Comparison of ENCODE assay signal across 25 cellular contexts in the genomic region with DNA sequence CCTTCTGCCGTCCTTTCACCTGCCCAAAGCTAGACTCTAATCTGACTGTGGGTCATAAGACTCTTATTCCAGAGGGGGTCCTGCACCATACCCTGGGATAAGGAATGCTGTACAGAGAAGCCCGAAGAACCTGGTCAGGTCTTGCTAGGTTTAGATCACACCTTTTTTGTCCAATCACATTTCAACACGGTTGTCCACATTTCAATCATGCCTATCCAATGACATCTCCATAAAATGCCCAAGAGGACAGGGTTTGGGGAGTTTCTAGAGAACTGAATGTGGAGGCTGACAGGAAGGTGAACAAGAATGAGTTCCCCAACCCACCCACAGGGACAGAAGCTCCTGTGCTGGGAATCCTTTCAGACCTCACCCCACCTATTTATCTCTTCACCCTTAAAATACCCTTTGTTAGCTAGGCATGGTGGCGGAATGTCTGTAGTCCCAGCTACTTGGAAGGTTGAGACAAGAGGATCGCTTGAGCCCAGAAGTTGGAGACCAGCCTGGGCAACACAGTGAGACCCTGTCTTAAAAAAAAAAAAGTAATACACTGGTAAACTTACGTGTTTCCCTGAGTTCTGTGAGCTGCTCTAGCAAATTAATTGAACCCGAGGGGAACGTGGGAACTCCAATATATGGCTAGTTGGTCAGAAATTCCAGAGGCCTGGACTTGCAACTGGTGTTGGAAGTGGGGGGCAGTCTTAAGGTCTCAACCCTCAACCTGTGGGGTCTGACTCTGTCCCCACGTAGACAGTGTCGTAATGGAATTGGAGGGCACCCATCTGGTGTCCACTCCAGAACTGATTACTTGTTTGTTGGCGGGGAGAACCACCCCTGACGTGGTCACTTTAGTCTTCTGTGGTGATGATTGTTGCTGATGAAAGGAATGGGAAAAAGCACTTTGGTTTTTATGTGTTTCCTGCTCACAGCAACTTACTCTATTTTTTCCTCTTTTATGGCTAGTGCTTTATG. TPM values are rescaled to one million over a fixed set of nuclear protein-coding genes. Genes with fewer than 3 reads are reported as not detected.
DNase-seq lines count a peak whose midpoint lies in the region; ATAC-seq, FAIRE-seq and TF ChIP-seq lines count a peak whose summit lies in the region.
"Had no signal": no experiment of that assay in that cellular context is flagged by ENCODE, and none has a peak within 500 bp of the region (broad histone marks: within the 10 kb centered on the region; RNA-seq: fewer than 3 reads in every experiment).

No MANE protein-coding gene starts in this region.

- intact Hi-C loops in natural killer cell (cut with micrococcal nuclease) = no loop called here

- no peak overlapping the region for H3K4me3 ChIP-seq in bronchial epithelial cell (ENCODE audit: low read depth, low read length)
- H3K4me3 ChIP-seq: HAP-1 had no signal

- H3K27ac Mint-ChIP-seq in natural killer cell (peak overlapping the region; percentile 16 to 42), nephron progenitor cell (peak overlapping the region; percentile 49)
- peak overlapping the region in 1 of 2 donors; percentile 15 for H3K27ac Mint-ChIP-seq in natural killer cell treated with Interleukin-12 subunit alpha and Interleukin-12 subunit beta and Interleukin-15 and Interleukin-18, amount 100 ng/mL, for 72 hours
- H3K27ac Mint-ChIP-seq: B cell had no signal

- H3K36me3 ChIP-seq in bronchial epithelial cell (ENCODE audit: control insufficient read depth, insufficient read depth, low read length) = peaks cover 2% of the 10 kb centered on the region

- ATAC-seq in natural killer cell (no peak), GM21526 (IDR thresholded peaks at IDR 0.05; ENCODE audit: low FRiP score, unreplicated experiment) (no peak), HG03045 (IDR thresholded peaks at IDR 0.05; ENCODE audit: unreplicated experiment) (no peak)
- no peak for ATAC-seq in natural killer cell treated with Interleukin-12 subunit alpha and Interleukin-12 subunit beta and Interleukin-15 and Interleukin-18, amount 100 ng/mL, for 72 hours
- ATAC-seq: Panc1 had no signal

- TF ChIP-seq CTCF in natural killer cell (IDR thresholded peaks at IDR 0.05) (no peak), bronchial epithelial cell (IDR thresholded peaks at IDR 0.05; ENCODE audit: insufficient read depth, low read length, severe bottlenecking) (no peak), nephron progenitor cell (IDR thresholded peaks at IDR 0.05) (no peak)

- FAIRE-seq in bronchial epithelial cell (lab: Jason Lieb, UNC) = peak; percentile 75
- FAIRE-seq: D721Med had no signal

- H3K4me3 Mint-ChIP-seq in natural killer cell (no peak overlapping the region), nephron progenitor cell (no peak overlapping the region)
- no peak overlapping the region for H3K4me3 Mint-ChIP-seq in natural killer cell treated with Interleukin-12 subunit alpha and Interleukin-12 subunit beta and Interleukin-15 and Interleukin-18, amount 100 ng/mL, for 72 hours
- H3K4me3 Mint-ChIP-seq: B cell, CD14-positive monocyte had no signal

- H3K27me3 ChIP-seq in bronchial epithelial cell (ENCODE audit: control insufficient read depth, insufficient read depth, low read length) = no peaks in the 10 kb centered on the region

- H3K36me3 Mint-ChIP-seq in natural killer cell (no peaks in the 10 kb centered on the region), nephron progenitor cell (ENCODE audit: low read depth) (peaks cover 45% of the 10 kb centered on the region)
- H3K36me3 Mint-ChIP-seq in natural killer cell treated with Interleukin-12 subunit alpha and Interleukin-12 subunit beta and Interleukin-15 and Interleukin-18, amount 100 ng/mL, for 72 hours = no peaks in the 10 kb centered on the region

- no peaks in the 10 kb centered on the region for H3K27me3 Mint-ChIP-seq in natural killer cell (ENCODE audit: low read depth in 2 of 2)
- H3K27me3 Mint-ChIP-seq in natural killer cell treated with Interleukin-12 subunit alpha and Interleukin-12 subunit beta and Interleukin-15 and Interleukin-18, amount 100 ng/mL, for 72 hours = no peaks in the 10 kb centered on the region
- H3K27me3 Mint-ChIP-seq in nephron progenitor cell (ENCODE audit: low read depth, poor library complexity) = no peaks in the 10 kb centered on the region
- H3K27me3 Mint-ChIP-seq: B cell had no signal

- H3K4me1 Mint-ChIP-seq in natural killer cell = peaks cover 0 to 4% of the 10 kb centered on the region in 2 donors
- H3K4me1 Mint-ChIP-seq in natural killer cell treated with Interleukin-12 subunit alpha and Interleukin-12 subunit beta and Interleukin-15 and Interleukin-18, amount 100 ng/mL, for 72 hours (ENCODE audit: low read depth in 2 of 2) = peaks cover 0 to 4% of the 10 kb centered on the region in 2 donors
- H3K4me1 Mint-ChIP-seq in nephron progenitor cell = peaks cover 31% of the 10 kb centered on the region
- H3K4me1 Mint-ChIP-seq: B cell, CD14-positive monocyte had no signal

- H3K9me3 Mint-ChIP-seq in natural killer cell = no peaks in the 10 kb centered on the region
- H3K9me3 Mint-ChIP-seq in natural killer cell treated with Interleukin-12 subunit alpha and Interleukin-12 subunit beta and Interleukin-15 and Interleukin-18, amount 100 ng/mL, for 72 hours = no peaks in the 10 kb centered on the region
- no peaks in the 10 kb centered on the region for H3K9me3 Mint-ChIP-seq in nephron progenitor cell

- DNase-seq in natural killer cell (no peak), bronchial epithelial cell (ENCODE audit: low read depth) (no peak), nephron progenitor cell (no peak), AG20443 (ENCODE audit: low spot score) (no peak)
- no peak for DNase-seq in natural killer cell treated with Interleukin-12 subunit alpha and Interleukin-12 subunit beta and Interleukin-15 and Interleukin-18, amount 100 ng/mL, for 72 hours (ENCODE audit: low spot score)
- DNase-seq: DMS53; EL; GF-D8; Karpas-422; MV-4-11; NCI-H1105 treated with DMSO at 0.1 percent for 48 hours; NCI-H2029 treated with DMSO at 0.1 percent for 48 hours; NCI-H226; NCI-H510A treated with DMSO at 0.1 percent for 48 hours; NCI-H748 treated with DMSO at 0.1 percent for 48 hours; NK-92 treated with Interleukin-12 subunit alpha and Interleukin-12 subunit beta, amount 100 ng/mL, for 24 hours; SIG-M5; SK-N-SH had no signal

RNA-seq across cellular contexts. Expression of gene TCIRG1, which starts 17.8 kb away (rescaled TPM):
- total RNA-seq in natural killer cell (100 to 1,000 TPM; 438 to 480 (median 465) TPM), bronchial epithelial cell (29.1 and 30.5 TPM in 2 replicates)
- total RNA-seq in natural killer cell treated with Interleukin-12 subunit alpha and Interleukin-12 subunit beta and Interleukin-15 and Interleukin-18, amount 100 ng/mL, for 72 hours = 100 to 1,000 TPM; 354 to 380 TPM

RNA-seq across cellular contexts. Expression of gene NDUFS8, which starts 26.1 kb away (rescaled TPM):
- total RNA-seq in natural killer cell (10 to 100 TPM; 84.5 to 95.2 (median 90.7) TPM), bronchial epithelial cell (84.0 and 127 TPM in 2 replicates)
- total RNA-seq in natural killer cell treated with Interleukin-12 subunit alpha and Interleukin-12 subunit beta and Interleukin-15 and Interleukin-18, amount 100 ng/mL, for 72 hours = 100 to 1,000 TPM; 124 to 143 TPM

RNA-seq across cellular contexts. Expression of gene ALDH3B1, which starts 46.5 kb away (rescaled TPM):
- total RNA-seq in natural killer cell (1 to 10 TPM; 2.4 to 9.0 (median 4.0) TPM), bronchial epithelial cell (4.6 and 6.1 TPM in 2 replicates)
- under 1 TPM; 0.25 to 0.98 TPM for total RNA-seq in natural killer cell treated with Interleukin-12 subunit alpha and Interleukin-12 subunit beta and Interleukin-15 and Interleukin-18, amount 100 ng/mL, for 72 hours

RNA-seq across cellular contexts. Expression of gene UNC93B1, which starts 52.7 kb away (rescaled TPM):
- total RNA-seq in natural killer cell = 10 to 100 TPM; 26.6 to 44.3 (median 39.7) TPM
- total RNA-seq in natural killer cell treated with Interleukin-12 subunit alpha and Interleukin-12 subunit beta and Interleukin-15 and Interleukin-18, amount 100 ng/mL, for 72 hours = 10 to 100 TPM; 13.5 to 13.6 TPM
- total RNA-seq in bronchial epithelial cell = 26.4 and 56.3 TPM in 2 replicates

Comparison
In these comparisons a context has a peak if more than half of its experiments do, and no peak if none do; other contexts are left out.
1. RNA of gene TCIRG1, which starts 17.8 kb away (total RNA-seq): 438 to 480 TPM in natural killer cell and 354 to 380 TPM in natural killer cell treated with Interleukin-12 subunit alpha and Interleukin-12 subunit beta and Interleukin-15 and Interleukin-18, amount 100 ng/mL, for 72 hours; 29.1 to 30.5 TPM in bronchial epithelial cell; every median in the first group is over 10 times any median in the second.